In genomic region chr22:18570509-18571246, GRCh38 we compare ENCODE assay signal across 14 cellular contexts. TPM values are rescaled to one million over a fixed set of nuclear protein-coding genes. Genes with fewer than 3 reads are reported as not detected.
"Had no signal": no experiment of that assay in that cellular context is flagged by ENCODE, and none has a peak within 500 bp of the region (broad histone marks: within the 10 kb centered on the region; RNA-seq: fewer than 3 reads in every experiment).

No MANE protein-coding gene starts in this region.

RNA-seq across cellular contexts. Expression of gene TMEM191B, which starts 43.1 kb away (rescaled TPM):
- total RNA-seq: skeletal muscle tissue, smooth muscle cell, urinary bladder, vagina had no signal

RNA-seq across cellular contexts. Expression of gene GGTLC3, which starts 52.7 kb away (rescaled TPM):
- total RNA-seq: liver; mesothelial cell of epicardium; mononuclear cell; natural killer cell treated with Interleukin-12 subunit alpha and Interleukin-12 subunit beta and Interleukin-15 and Interleukin-18, amount 100 ng/mL, for 72 hours; omental fat pad; ovary; skeletal muscle tissue; smooth muscle cell; temporal lobe; tibial nerve; urinary bladder; vagina had no signal
- polyA plus RNA-seq: immature natural killer cell, liver, neural cell, ovary, smooth muscle cell, urinary bladder had no signal
